1 cellular context compared by ENCODE assay signal in the genomic region with DNA sequence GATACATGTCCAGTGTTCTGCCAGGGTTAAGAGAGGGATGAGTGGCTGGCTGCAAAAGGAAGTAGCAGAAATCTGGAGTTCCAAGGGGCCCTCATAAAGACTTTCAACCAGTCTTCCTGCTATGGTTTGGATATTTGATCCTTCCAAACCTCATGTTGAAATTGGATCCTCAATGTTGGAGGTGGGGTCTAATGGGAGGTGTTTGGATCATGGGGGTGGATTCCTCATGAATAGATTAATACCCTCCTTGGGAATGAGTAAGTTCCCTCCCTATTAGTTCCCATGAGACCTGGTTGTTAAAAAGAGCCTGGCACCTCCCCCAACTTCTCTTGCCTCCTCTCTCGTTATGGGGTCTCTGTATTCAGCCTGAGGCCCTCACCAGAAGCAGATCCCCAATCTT.
TF ChIP-seq lines count a peak whose summit lies in the region.

No MANE protein-coding gene starts in this region.

TF ChIP-seq in HEK293, 187 proteins besides CTCF, POLR2A, EP300 and RAD21 (continued from another document):
- TF ChIP-seq, protein P1, sequence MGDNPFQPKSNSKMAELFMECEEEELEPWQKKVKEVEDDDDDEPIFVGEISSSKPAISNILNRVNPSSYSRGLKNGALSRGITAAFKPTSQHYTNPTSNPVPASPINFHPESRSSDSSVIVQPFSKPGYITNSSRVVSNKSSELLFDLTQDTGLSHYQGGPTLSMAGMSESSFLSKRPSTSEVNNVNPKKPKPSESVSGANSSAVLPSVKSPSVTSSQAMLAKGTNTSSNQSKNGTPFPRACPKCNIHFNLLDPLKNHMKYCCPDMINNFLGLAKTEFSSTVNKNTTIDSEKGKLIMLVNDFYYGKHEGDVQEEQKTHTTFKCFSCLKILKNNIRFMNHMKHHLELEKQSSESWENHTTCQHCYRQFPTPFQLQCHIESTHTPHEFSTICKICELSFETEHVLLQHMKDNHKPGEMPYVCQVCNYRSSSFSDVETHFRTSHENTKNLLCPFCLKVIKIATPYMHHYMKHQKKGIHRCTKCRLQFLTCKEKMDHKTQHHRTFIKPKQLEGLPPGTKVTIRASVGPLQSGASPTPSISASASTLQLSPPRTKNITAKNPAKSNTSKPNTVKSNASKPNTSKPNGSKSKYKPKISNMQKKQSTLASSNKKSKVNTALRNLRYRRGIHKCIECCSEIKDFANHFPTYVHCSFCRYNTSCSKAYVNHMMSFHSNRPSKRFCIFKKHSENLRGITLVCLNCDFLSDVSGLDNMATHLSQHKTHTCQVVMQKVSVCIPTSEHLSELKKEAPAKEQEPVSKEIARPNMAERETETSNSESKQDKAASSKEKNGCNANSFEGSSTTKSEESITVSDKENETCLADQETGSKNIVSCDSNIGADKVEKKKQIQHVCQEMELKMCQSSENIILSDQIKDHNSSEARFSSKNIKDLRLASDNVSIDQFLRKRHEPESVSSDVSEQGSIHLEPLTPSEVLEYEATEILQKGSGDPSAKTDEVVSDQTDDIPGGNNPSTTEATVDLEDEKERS (tag by site-specific recombination; IDR thresholded peaks at IDR 0.05): no peak
- no peak for TF ChIP-seq HOXD13 (CRISPR knock-in tag; IDR thresholded peaks at IDR 0.05; ENCODE audit: borderline replicate concordance)
